ENCODE assay signal across 8 cellular contexts in genomic region chr13:24670927-24671326, GRCh38. TPM values are rescaled to one million over a fixed set of nuclear protein-coding genes. Genes with fewer than 3 reads are reported as not detected.
A peak's percentile ranks its signal among the peaks of the same experiment; 100 is the strongest.
DNase-seq lines count a peak whose midpoint lies in the region; ATAC-seq, FAIRE-seq and TF ChIP-seq lines count a peak whose summit lies in the region.

No MANE protein-coding gene starts in this region.

- H3K79me2 ChIP-seq in keratinocyte (ENCODE audit: control insufficient read depth, insufficient read depth, low read length), result no peaks in the 10 kb centered on the region

- H3K9me3 ChIP-seq in keratinocyte (ENCODE audit: control insufficient read depth, low read depth, low read length), result no peaks in the 10 kb centered on the region

- H3K9me1 ChIP-seq in keratinocyte (ENCODE audit: control insufficient read depth, extremely low read depth, insufficient read depth, low read length), result no peaks in the 10 kb centered on the region

- peak overlapping the region; percentile 48 for H2AFZ ChIP-seq in keratinocyte (ENCODE audit: control insufficient read depth, low read length)

- TF ChIP-seq CTCF in keratinocyte (optimal IDR thresholded peaks at IDR 0.05 in 1 of 3, IDR thresholded peaks at IDR 0.05 in 1 of 3, conservative IDR thresholded peaks at IDR 0.05 in 1 of 3; ENCODE audit: extremely low read depth in 1 of 3, insufficient read depth in 2 of 3, low read length in 3 of 3), result peak in 2 of 3 experiments; percentile 6 to 20
- TF ChIP-seq CTCF in D721Med (IDR thresholded peaks at IDR 0.05; ENCODE audit: insufficient read depth, missing control alignments), result no peak

- ATAC-seq in SK-N-SH treated with all-trans-retinoic acid at 6 μM for 48 hours (peak; percentile 77), GM21515 (IDR thresholded peaks at IDR 0.05; ENCODE audit: unreplicated experiment) (no peak), HG03097 (IDR thresholded peaks at IDR 0.05; ENCODE audit: low FRiP score, unreplicated experiment) (no peak)

- H3K27ac ChIP-seq in keratinocyte (ENCODE audit: control insufficient read depth, insufficient read depth, low read length), result peak overlapping the region; percentile 95

- DNase-seq in AG20443 (ENCODE audit: low spot score) (peak; percentile 35), H4 (ENCODE audit: low spot score) (peak; percentile 45), keratinocyte (ENCODE audit: low read depth, low spot score) (no peak), D721Med (ENCODE audit: insufficient read length, low spot score) (no peak), dedifferentiated amniotic fluid mesenchymal stem cell (ENCODE audit: extremely low spot score) (no peak)

- H4K20me1 ChIP-seq in keratinocyte (ENCODE audit: control insufficient read depth, extremely low read depth, insufficient read depth, low read length), result no peaks in the 10 kb centered on the region

- H3K4me2 ChIP-seq in keratinocyte (ENCODE audit: control insufficient read depth, extremely low read depth, insufficient read depth, low read depth, low read length), result peak overlapping the region; percentile 87

- dilution Hi-C loops in keratinocyte (cut with MboI; ENCODE audit: extremely low pct_ligation_motif_present, low sequenced_read_pairs), result no loop called here

- peak overlapping the region in 1 of 3 experiments; percentile 12 for H3K4me3 ChIP-seq in keratinocyte (ENCODE audit: control insufficient read depth in 2 of 3, extremely low read depth in 1 of 3, insufficient read depth in 2 of 3, low read depth in 1 of 3, low read length in 3 of 3)

- FAIRE-seq in keratinocyte (lab: Jason Lieb, UNC) (no peak), D721Med (lab: Jason Lieb, UNC) (no peak)

- H3K27me3 ChIP-seq in keratinocyte (ENCODE audit: control insufficient read depth, extremely low read depth, insufficient read depth, low read length), result no peaks in the 10 kb centered on the region

- H3K9ac ChIP-seq in keratinocyte (ENCODE audit: control insufficient read depth, extremely low read depth, insufficient read depth, low read length), result peak overlapping the region; percentile 85

- peaks cover 45% of the 10 kb centered on the region for H3K4me1 ChIP-seq in keratinocyte (ENCODE audit: control insufficient read depth, extremely low read depth, insufficient read depth, low read length)

- H3K36me3 ChIP-seq in keratinocyte (ENCODE audit: control insufficient read depth in 2 of 2, extremely low read depth in 1 of 2, insufficient read depth in 2 of 2, low read length in 2 of 2), result no peaks in the 10 kb centered on the region

TF ChIP-seq in SK-N-SH treated with all-trans-retinoic acid at 6 μM for 48 hours, 23 proteins besides CTCF, POLR2A, EP300 and RAD21:
- TF ChIP-seq ZC3H10 (CRISPR knock-in tag; IDR thresholded peaks at IDR 0.05) (no peak), ZNF8 (CRISPR knock-in tag; IDR thresholded peaks at IDR 0.05) (no peak), TSHZ2 (CRISPR knock-in tag; IDR thresholded peaks at IDR 0.05) (no peak), ZFP3 (CRISPR knock-in tag; IDR thresholded peaks at IDR 0.05) (no peak), ZNF70 (CRISPR knock-in tag; IDR thresholded peaks at IDR 0.05) (no peak), POU6F1 (CRISPR knock-in tag; IDR thresholded peaks at IDR 0.05; ENCODE audit: borderline replicate concordance, low read depth) (no peak), BACH2 (CRISPR knock-in tag; IDR thresholded peaks at IDR 0.05; ENCODE audit: borderline replicate concordance) (no peak), CREB5 (CRISPR knock-in tag; IDR thresholded peaks at IDR 0.05; ENCODE audit: low read depth) (no peak), PPARA (CRISPR knock-in tag; IDR thresholded peaks at IDR 0.05; ENCODE audit: borderline replicate concordance) (no peak), CSDC2 (CRISPR knock-in tag; IDR thresholded peaks at IDR 0.05) (no peak), ZNF565 (CRISPR knock-in tag; conservative IDR thresholded peaks at IDR 0.05; ENCODE audit: low read depth) (no peak), GLIS3 (CRISPR knock-in tag; IDR thresholded peaks at IDR 0.05) (no peak), ISL1 (CRISPR knock-in tag; IDR thresholded peaks at IDR 0.05) (no peak), CSRNP3 (CRISPR knock-in tag; IDR thresholded peaks at IDR 0.05) (no peak), RARB (CRISPR knock-in tag; IDR thresholded peaks at IDR 0.05) (no peak)

RNA-seq across cellular contexts. Expression of gene ATP12A, which starts 9.3 kb away (rescaled TPM):
- 0.08 and 0.14 TPM in 2 replicates for total RNA-seq in H4 (2014; rRNA removed; shearing (Covaris generic))
- 0.42 to 1.5 TPM (median 0.79 TPM) in 3 replicates for polyA plus RNA-seq in keratinocyte
- polyA plus RNA-seq in keratinocyte (2011; ENCODE audit: low read depth), result 41.0 TPM
- polyA plus RNA-seq in keratinocyte (2011; cell fraction: cytosol; rRNA removed), result 0.29 and 0.74 TPM in 2 replicates
- 1.9 and 4.7 TPM in 2 replicates for polyA plus RNA-seq in keratinocyte (2011; cell fraction: nucleus; rRNA removed)
- polyA plus RNA-seq in keratinocyte (2012; ENCODE audit: low replicate concordance), result 1.1 and 57.8 TPM in 2 replicates
- polyA minus RNA-seq in keratinocyte, result 0.69 to 3.6 TPM (median 2.3 TPM) in 3 replicates
- polyA minus RNA-seq in keratinocyte (2011; cell fraction: cytosol; rRNA and poly(A)+ RNA removed), result not detected
- polyA minus RNA-seq in keratinocyte (2011; cell fraction: nucleus; rRNA and poly(A)+ RNA removed), result 3.0 and 5.1 TPM in 2 replicates

Comparison
In these comparisons a context has a peak if more than half of its experiments do, and no peak if none do; other contexts are left out.
1. DNase-seq: peak in AG20443 (single experiment) and H4 (single experiment); none in keratinocyte (single experiment), D721Med (single experiment) and dedifferentiated amniotic fluid mesenchymal stem cell (single experiment).